In the genomic region with DNA sequence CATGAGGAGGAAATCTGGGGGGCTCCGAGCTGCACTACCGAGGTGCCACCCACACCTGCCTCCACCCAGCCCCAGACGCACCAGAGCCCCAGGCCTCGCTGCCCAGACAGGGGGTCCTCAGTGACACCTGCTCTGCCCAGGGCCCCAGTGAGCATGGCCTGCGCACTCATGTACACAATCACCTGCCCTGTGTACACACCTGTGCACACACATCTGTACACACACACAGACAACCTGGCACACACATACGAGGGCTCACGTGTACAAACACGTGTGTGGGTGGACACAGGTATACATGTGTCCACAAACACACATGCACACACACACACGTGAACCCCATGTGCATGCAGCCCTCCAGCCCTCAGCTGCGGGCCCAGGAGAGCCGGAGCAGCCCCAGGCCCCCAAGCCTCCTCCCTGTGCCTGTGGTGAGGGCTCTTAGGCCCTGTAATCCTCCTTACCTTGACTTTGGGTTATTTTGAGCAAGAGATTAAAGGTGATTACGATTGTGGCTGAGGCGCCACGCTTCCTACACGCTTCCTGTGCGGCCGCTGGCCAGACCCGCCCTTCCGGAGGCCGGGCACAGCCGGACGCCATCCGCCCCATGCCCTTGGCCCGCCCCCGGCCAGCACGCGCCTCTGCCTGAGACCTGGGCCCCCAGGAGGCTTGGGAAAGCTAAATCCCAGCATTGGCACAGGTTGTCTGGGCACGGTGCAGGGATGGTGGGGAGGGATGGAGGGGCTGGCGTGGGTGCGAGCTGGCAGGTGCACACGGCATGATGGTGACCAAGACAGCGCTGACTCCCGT, we compare ENCODE assay signal across 10 cellular contexts.
DNase-seq lines count a peak whose midpoint lies in the region; ATAC-seq and TF ChIP-seq lines count a peak whose summit lies in the region.
"Had no signal": no experiment of that assay in that cellular context is flagged by ENCODE, and none has a peak within 500 bp of the region (broad histone marks: within the 10 kb centered on the region; RNA-seq: fewer than 3 reads in every experiment).

No MANE protein-coding gene starts in this region.

- no peaks in the 10 kb centered on the region for H3K9me3 ChIP-seq in heart right ventricle
- H3K9me3 ChIP-seq: esophagus muscularis mucosa had no signal

- 71% methylated on average over 33 of the region's 33 CpGs for WGBS in heart right ventricle, 2 donors

- no peak overlapping the region for H3K4me3 Mint-ChIP-seq in endothelial cell (ENCODE audit: unreplicated experiment)

- no peak overlapping the region for H3K27ac Mint-ChIP-seq in endothelial cell (ENCODE audit: unreplicated experiment)

- intact Hi-C loops in heart right ventricle (cut with DNase I): loop anchor here in 3 of 10 donors (2.0 to 5.0 kb wide), 3 partner anchors 70 to 75 kb away; partner anchors contain the start of gene ELFN1 (in 1 of the 3)

- H3K27ac ChIP-seq in 22Rv1: peak overlapping the region; percentile 81
- peak overlapping the region in 9 of 10 donors; percentile 10 to 56 (median 36) for H3K27ac ChIP-seq in heart right ventricle
- H3K27ac ChIP-seq: esophagus muscularis mucosa had no signal

- peaks cover 9% of the 10 kb centered on the region for H3K27me3 Mint-ChIP-seq in endothelial cell (ENCODE audit: unreplicated experiment)

- no peaks in the 10 kb centered on the region for H3K4me1 Mint-ChIP-seq in endothelial cell (ENCODE audit: unreplicated experiment)

- H3K36me3 ChIP-seq in heart right ventricle: peaks cover 0 to 18% (median 0%) of the 10 kb centered on the region in 9 donors

- H3K4me3 ChIP-seq in heart right ventricle: peak overlapping the region in 6 of 10 donors; percentile 23 to 37 (median 32)

- peaks cover 0 to 5% (median 0%) of the 10 kb centered on the region in 7 donors for H3K27me3 ChIP-seq in heart right ventricle

- peaks cover 3 to 27% (median 24%) of the 10 kb centered on the region in 9 donors for H3K4me1 ChIP-seq in heart right ventricle

- peak; percentile 52 for ATAC-seq in GM18867 (IDR thresholded peaks at IDR 0.05; ENCODE audit: unreplicated experiment)
- peak; percentile 39 to 81 (median 72) for ATAC-seq in heart right ventricle
- ATAC-seq in GM18502 (IDR thresholded peaks at IDR 0.05; ENCODE audit: poor library complexity, unreplicated experiment): no peak
- ATAC-seq in GM21515 (IDR thresholded peaks at IDR 0.05; ENCODE audit: unreplicated experiment): no peak

- DNase-seq in SHP77 (lab: John Stamatoyannopoulos, UW) (peak; percentile 79 to 88), heart right ventricle (peak; percentile 29 to 54), endothelial cell (ENCODE audit: low spot score) (no peak), T-helper 9 cell (no peak)
- DNase-seq: NCI-H510A treated with DMSO at 0.1 percent for 48 hours had no signal

- no peaks in the 10 kb centered on the region for H3K36me3 Mint-ChIP-seq in endothelial cell (ENCODE audit: low read depth, unreplicated experiment)

- H3K9me3 Mint-ChIP-seq in endothelial cell (ENCODE audit: unreplicated experiment): no peaks in the 10 kb centered on the region

- no peak for TF ChIP-seq CTCF in 22Rv1 (IDR thresholded peaks at IDR 0.05)
- TF ChIP-seq CTCF in heart right ventricle (IDR thresholded peaks at IDR 0.05): no peak
- no peak for TF ChIP-seq CTCF in endothelial cell (IDR thresholded peaks at IDR 0.05; ENCODE audit: unreplicated experiment)

Comparison
In these comparisons a context has a peak if more than half of its experiments do, and no peak if none do; other contexts are left out.
1. ATAC-seq: peak in GM18867 (single experiment) and heart right ventricle (8 of 8); none in GM18502 (single experiment) and GM21515 (single experiment).
2. DNase-seq: peak in SHP77 (2 of 2) and heart right ventricle (2 of 2); none in endothelial cell (single experiment) and T-helper 9 cell (single experiment).